31 cellular contexts compared by ENCODE assay signal in genomic region chr13:34405410-34405809, GRCh38.
"Had no signal": no experiment of that assay in that cellular context is flagged by ENCODE, and none has a peak within 500 bp of the region (broad histone marks: within the 10 kb centered on the region; RNA-seq: fewer than 3 reads in every experiment).

No MANE protein-coding gene starts in this region.

- H3K4me1 ChIP-seq: ascending aorta, body of pancreas, breast epithelium had no signal

- H3K4me3 ChIP-seq: adrenal gland, ascending aorta, body of pancreas, breast epithelium, cardiac muscle cell had no signal

- H3K36me3 ChIP-seq: adrenal gland, ascending aorta, brain microvascular endothelial cell, breast epithelium, cardiac muscle cell had no signal

- H3K27ac ChIP-seq: adrenal gland, ascending aorta, body of pancreas, brain microvascular endothelial cell, breast epithelium, cardiac muscle cell had no signal

- DNase-seq: activated effector memory CD4-positive, alpha-beta T cell treated with anti-CD3 and anti-CD28 coated beads, Interleukin-2, amount 50 U/mL, for 16 hours; activated effector memory CD4-positive, alpha-beta T cell treated with Interleukin-2 at 50 U/mL for 16 hours; activated gamma-delta T cell; activated gamma-delta T cell treated with Interleukin-2 at 50 U/mL for 16 hours; activated naive CD4-positive, alpha-beta T cell; activated naive CD4-positive, alpha-beta T cell treated with anti-CD3 and anti-CD28 coated beads for 36 hours; activated naive CD4-positive, alpha-beta T cell treated with anti-CD3 and anti-CD28 coated beads, Interleukin-2, amount 10 ng/mL, durations not matched to agents 7 days and 5 days; activated naive CD4-positive, alpha-beta T cell treated with anti-CD3 and anti-CD28 coated beads, Interleukin-2, amount 50 U/mL, for 16 hours; activated naive CD4-positive, alpha-beta T cell treated with Interleukin-2 at 50 U/mL for 16 hours; activated naive CD8-positive, alpha-beta T cell treated with anti-CD3 and anti-CD28 coated beads for 36 hours; activated naive CD8-positive, alpha-beta T cell treated with anti-CD3 and anti-CD28 coated beads, Interleukin-2, amount 10 ng/mL, durations not matched to agents 7 days and 5 days; activated naive CD8-positive, alpha-beta T cell treated with anti-CD3 and anti-CD28 coated beads, Interleukin-2, amount 50 U/mL, for 24 hours; activated T-cell treated with anti-CD3 and anti-CD28 coated beads, Interleukin-2, amount 50 U/mL, for 1 hour; activated T-cell treated with anti-CD3 and anti-CD28 coated beads, Interleukin-2, amount 50 U/mL, for 24 hours; activated T-cell treated with anti-CD3 and anti-CD28 coated beads, Interleukin-2, amount 50 U/mL, for 4 hours; activated T-cell treated with anti-CD3 and anti-CD28 coated beads, Interleukin-2, amount 50 U/mL, for 48 hours; activated T-cell treated with anti-CD3 and anti-CD28 coated beads, Interleukin-2, amount 50 U/mL, for 72 hours; adrenal gland; amniotic stem cell; amygdala; aorta; body of pancreas; brain microvascular endothelial cell; caudate nucleus; central memory CD4-positive, alpha-beta T cell; cerebellar nuclear complex had no signal

- H3K9me3 ChIP-seq: adrenal gland, ascending aorta, body of pancreas, breast epithelium had no signal

- ATAC-seq: activated naive CD4-positive, alpha-beta T cell treated with anti-CD3 and anti-CD28 coated beads, Interleukin-2, amount 50 U/mL, for 72 hours; activated naive CD8-positive, alpha-beta T cell treated with anti-CD3 and anti-CD28 coated beads, Interleukin-2, amount 50 U/mL, for 24 hours; activated T-cell treated with anti-CD3 and anti-CD28 coated beads, Interleukin-2, amount 50 U/mL, for 4 hours; activated T-cell treated with anti-CD3 and anti-CD28 coated beads, Interleukin-2, amount 50 U/mL, for 72 hours; activated T-helper 17 cell treated with anti-CD3 and anti-CD28 coated beads, Interleukin-2, amount 50 U/mL, for 72 hours; body of pancreas had no signal

- H3K27me3 ChIP-seq: adrenal gland, ascending aorta, body of pancreas, brain microvascular endothelial cell, breast epithelium, cardiac muscle cell had no signal
